ENCODE assay signal across 24 cellular contexts in genomic region chr4:186805020-186805820, GRCh38.
DNase-seq lines count a peak whose midpoint lies in the region; ATAC-seq, FAIRE-seq and TF ChIP-seq lines count a peak whose summit lies in the region.
"Had no signal": no experiment of that assay in that cellular context is flagged by ENCODE, and none has a peak within 500 bp of the region (broad histone marks: within the 10 kb centered on the region; RNA-seq: fewer than 3 reads in every experiment).

No MANE protein-coding gene starts in this region.

- H3K27ac ChIP-seq in A549 (peak overlapping the region; percentile 52 to 59), GM12878 (ENCODE audit: control insufficient read depth, insufficient read depth) (no peak overlapping the region), colonic mucosa (no peak overlapping the region), thyroid gland (no peak overlapping the region)
- H3K27ac ChIP-seq: BLaER1 treated with 17β-estradiol and CSF1 and Interleukin-3, amounts not matched to agents 10 nM and 100 nM; SJSA1 had no signal

- CTCF ChIA-PET in A549 (lab: Yijun Ruan, JAX) = interaction anchor here (1.1 kb wide), 1 partner anchor 9 kb away, joined by 3 read pairs; no protein-coding TSS in a partner anchor
- CTCF ChIA-PET in GM12878 (lab: Yijun Ruan, JAX) = no interaction called here

- no peak overlapping the region for H3K4me3 Mint-ChIP-seq in nephron
- H3K4me3 Mint-ChIP-seq: CD4-positive, alpha-beta T cell had no signal

- H3K4me2 ChIP-seq in A549 (peak overlapping the region; percentile 70), GM12878 (ENCODE audit: control insufficient read depth, insufficient read depth) (no peak overlapping the region)
- H3K4me2 ChIP-seq: BLaER1 treated with 17β-estradiol and CSF1 and Interleukin-3, amounts not matched to agents 10 nM and 100 nM had no signal

- SMC1A ChIA-PET in GM12878 (lab: Charles Lee; ENCODE audit: uncharacterized antibody, unreplicated experiment) = no interaction called here

- ATAC-seq in A549 (no peak), GM12878 (no peak), left lobe of liver (peak; percentile 83), omental fat pad (ENCODE audit: low FRiP score) (no peak), esophagus mucosa (no peak)

- FAIRE-seq in A549 (lab: Jason Lieb, UNC) = no peak
- no peak for FAIRE-seq in GM12878 (lab: Jason Lieb, UNC)

- no TSS peak for BruUV-seq in GM12878 (replicated peaks; lab: Mats Ljungman, UMichigan)

- no peaks in the 10 kb centered on the region for H3K36me3 Mint-ChIP-seq in nephron (ENCODE audit: low read depth)

- RAD21 ChIA-PET in GM12878 (lab: Charles Lee; ENCODE audit: unreplicated experiment) = no interaction called here

- H3K27me3 ChIP-seq in GM12878 (replicated peaks in 1 of 2; ENCODE audit: control insufficient read depth in 2 of 2, insufficient read depth in 2 of 2, low read length in 1 of 2) = no peaks in the 10 kb centered on the region
- H3K27me3 ChIP-seq in colonic mucosa = no peaks in the 10 kb centered on the region
- H3K27me3 ChIP-seq in thyroid gland = no peaks in the 10 kb centered on the region
- H3K27me3 ChIP-seq: BLaER1 treated with 17β-estradiol and CSF1 and Interleukin-3, amounts not matched to agents 10 nM and 100 nM; SJSA1 had no signal

- intact Hi-C loops in GM12878 (cut with micrococcal nuclease; ENCODE audit: unreplicated experiment) (no loop called here), colonic mucosa (cut with DNase I) (no loop called here), thyroid gland (cut with DNase I) (no loop called here)

- H3K4me3 ChIP-seq in A549 (no peak overlapping the region), GM12878 (no peak overlapping the region), colonic mucosa (no peak overlapping the region), thyroid gland (replicated peaks in 1 of 3) (no peak overlapping the region)
- H3K4me3 ChIP-seq: BLaER1 treated with 17β-estradiol and CSF1 and Interleukin-3, amounts not matched to agents 10 nM and 100 nM; HAP-1; SJSA1 had no signal

- no peaks in the 10 kb centered on the region for H3K27me3 Mint-ChIP-seq in nephron (ENCODE audit: low read depth)
- H3K27me3 Mint-ChIP-seq: CD4-positive, alpha-beta T cell had no signal

- H3K79me2 ChIP-seq in GM12878 (ENCODE audit: control insufficient read depth, insufficient read depth, low read length) = no peaks in the 10 kb centered on the region

- H3K9ac ChIP-seq in GM12878 (ENCODE audit: control insufficient read depth, insufficient read depth, low read length) (no peak overlapping the region), colonic mucosa (ENCODE audit: low read depth in 2 of 2, low read length in 2 of 2) (no peak overlapping the region)
- H3K9ac ChIP-seq: BLaER1 treated with 17β-estradiol and CSF1 and Interleukin-3, amounts not matched to agents 10 nM and 100 nM had no signal

- TF ChIP-seq POLR2A in A549 (IDR thresholded peaks at IDR 0.05; ENCODE audit: low read length) = no peak
- TF ChIP-seq POLR2A in GM12878 (IDR thresholded peaks at IDR 0.05; ENCODE audit: low read depth, low read length) = no peak
- no peak for TF ChIP-seq POLR2A in thyroid gland (IDR thresholded peaks at IDR 0.05)

- H3K9me3 ChIP-seq in A549 = no peaks in the 10 kb centered on the region
- H3K9me3 ChIP-seq in GM12878 (replicated peaks; ENCODE audit: control insufficient read depth, insufficient read depth, low read length) = no peaks in the 10 kb centered on the region
- no peaks in the 10 kb centered on the region for H3K9me3 ChIP-seq in colonic mucosa
- H3K9me3 ChIP-seq in thyroid gland = no peaks in the 10 kb centered on the region
- H3K9me3 ChIP-seq: HAP-1, SJSA1 had no signal

- POLR2A ChIA-PET in A549 (lab: Yijun Ruan, JAX) = no interaction called here
- POLR2A ChIA-PET in GM12878 (lab: Charles Lee) = no interaction called here

- WGBS in A549 (ENCODE audit: missing lambda C conversion rate) = 32% methylated on average over 6 of the region's 6 CpGs
- WGBS in GM12878 (ENCODE audit: insufficient coverage, insufficient replicate concordance, low lambda C conversion rate, missing lambda C conversion rate) = 22% methylated on average over 6 of the region's 6 CpGs
- 83 to 84% methylated on average over 6 of the region's 6 CpGs for WGBS in thyroid gland, 2 donors

- in situ Hi-C loops in GM12878 (cut with MboI) = no loop called here

- TF ChIP-seq EP300 in A549 (IDR thresholded peaks at IDR 0.05) = no peak
- no peak for TF ChIP-seq EP300 in GM12878 (IDR thresholded peaks at IDR 0.05; ENCODE audit: borderline replicate concordance in 1 of 2, control insufficient read depth in 1 of 2, low read depth in 2 of 2, low read length in 2 of 2)

- TF ChIP-seq RAD21 in A549 (conservative IDR thresholded peaks at IDR 0.05 in 1 of 2, IDR thresholded peaks at IDR 0.05 in 1 of 2) = no peak
- TF ChIP-seq RAD21 in GM12878 (IDR thresholded peaks at IDR 0.05; ENCODE audit: insufficient read depth, low read depth, low read length) = no peak

- peaks cover 22% of the 10 kb centered on the region for H3K4me1 Mint-ChIP-seq in nephron

- TF ChIP-seq CTCF in A549 (IDR thresholded peaks at IDR 0.05) = no peak
- no peak for TF ChIP-seq CTCF in GM12878 (IDR thresholded peaks at IDR 0.05 in 2 of 3, conservative IDR thresholded peaks at IDR 0.05 in 1 of 3; ENCODE audit: control insufficient read depth in 2 of 3, extremely low read depth in 1 of 3, insufficient read depth in 1 of 3, low read depth in 3 of 3, low read length in 3 of 3)
- no peak for TF ChIP-seq CTCF in nephron (IDR thresholded peaks at IDR 0.05; ENCODE audit: unreplicated experiment in 3 of 3)
- no peak for TF ChIP-seq CTCF in colonic mucosa (IDR thresholded peaks at IDR 0.05)
- TF ChIP-seq CTCF in thyroid gland (IDR thresholded peaks at IDR 0.05) = no peak
- TF ChIP-seq CTCF in omental fat pad (IDR thresholded peaks at IDR 0.05) = no peak

- no peak overlapping the region for H2AFZ ChIP-seq in GM12878 (ENCODE audit: control insufficient read depth, low read depth, low read length)

- H4K20me1 ChIP-seq in GM12878 (ENCODE audit: control insufficient read depth, insufficient read depth) = no peaks in the 10 kb centered on the region
- H4K20me1 ChIP-seq: BLaER1 treated with 17β-estradiol and CSF1 and Interleukin-3, amounts not matched to agents 10 nM and 100 nM had no signal

- H3K4me1 ChIP-seq in A549 (peaks cover 27% of the 10 kb centered on the region), GM12878 (ENCODE audit: control insufficient read depth, insufficient read depth, low read length) (no peaks in the 10 kb centered on the region), colonic mucosa (no peaks in the 10 kb centered on the region), thyroid gland (no peaks in the 10 kb centered on the region)

- no peaks in the 10 kb centered on the region for H3K36me3 ChIP-seq in GM12878 (ENCODE audit: control insufficient read depth in 2 of 2, insufficient read depth in 2 of 2, low read length in 1 of 2)
- no peaks in the 10 kb centered on the region for H3K36me3 ChIP-seq in colonic mucosa
- no peaks in the 10 kb centered on the region for H3K36me3 ChIP-seq in thyroid gland
- H3K36me3 ChIP-seq: HAP-1, SJSA1 had no signal

- DNase-seq in A549 (ENCODE audit: low read depth in 1 of 2, low spot score in 1 of 2) (peak in 1 of 2 experiments; percentile 33), GM12878 (ENCODE audit: low read depth, low spot score) (no peak), left lobe of liver (ENCODE audit: low spot score) (no peak), colonic mucosa (no peak), thyroid gland (no peak), omental fat pad (ENCODE audit: low spot score) (no peak)
- DNase-seq: AML-193; CD4-positive, alpha-beta T cell; DMS53; GOT3; Karpas-422; NCI-H1092 treated with DMSO at 0.1 percent for 48 hours; NCI-H1436 treated with DMSO at 0.1 percent for 48 hours; NCI-H1930; NCI-H2107; NCI-H446 treated with DMSO at 0.1 percent for 48 hours; NCI-H526 treated with DMSO at 0.1 percent for 48 hours; Right ventricle myocardium superior; RPMI8226 had no signal

- H3K9me3 Mint-ChIP-seq in nephron = no peaks in the 10 kb centered on the region
- H3K9me3 Mint-ChIP-seq: CD4-positive, alpha-beta T cell had no signal

- H3K27ac Mint-ChIP-seq in nephron = peak overlapping the region; percentile 67 to 94 (median 76)
- H3K27ac Mint-ChIP-seq: CD4-positive, alpha-beta T cell had no signal

TF ChIP-seq in A549, 52 proteins besides CTCF, POLR2A, EP300 and RAD21:
- no peak for TF ChIP-seq EHMT2 (IDR thresholded peaks at IDR 0.05; ENCODE audit: low read depth)
- TF ChIP-seq ZFP36 (IDR thresholded peaks at IDR 0.05; ENCODE audit: borderline replicate concordance, partially characterized antibody) = no peak
- TF ChIP-seq HOXB13 (CRISPR knock-in tag; IDR thresholded peaks at IDR 0.05; ENCODE audit: low read depth) = no peak
- TF ChIP-seq FOSL2 (IDR thresholded peaks at IDR 0.05) = no peak
- TF ChIP-seq FOSL2 (CRISPR knock-in tag; IDR thresholded peaks at IDR 0.05) = no peak
- no peak for TF ChIP-seq CEBPB (IDR thresholded peaks at IDR 0.05)
- no peak for TF ChIP-seq NPAS2 (CRISPR knock-in tag; IDR thresholded peaks at IDR 0.05; ENCODE audit: borderline replicate concordance)
- no peak for TF ChIP-seq CBX8 (IDR thresholded peaks at IDR 0.05)
- TF ChIP-seq E2F6 (IDR thresholded peaks at IDR 0.05; ENCODE audit: borderline replicate concordance, low read depth) = no peak

TF ChIP-seq in GM12878, 131 proteins besides CTCF, POLR2A, EP300 and RAD21 (continues in another document):
- no peak for TF ChIP-seq IRF5 (IDR thresholded peaks at IDR 0.05; ENCODE audit: borderline replicate concordance)
- no peak for TF ChIP-seq RAD51 (IDR thresholded peaks at IDR 0.05)

Comparison
In these comparisons a context has a peak if more than half of its experiments do, and no peak if none do; other contexts are left out.
1. H3K27ac ChIP-seq: peak in A549 (2 of 2); none in GM12878 (single experiment), colonic mucosa (single experiment) and thyroid gland (0 of 3).